In the genomic region with DNA sequence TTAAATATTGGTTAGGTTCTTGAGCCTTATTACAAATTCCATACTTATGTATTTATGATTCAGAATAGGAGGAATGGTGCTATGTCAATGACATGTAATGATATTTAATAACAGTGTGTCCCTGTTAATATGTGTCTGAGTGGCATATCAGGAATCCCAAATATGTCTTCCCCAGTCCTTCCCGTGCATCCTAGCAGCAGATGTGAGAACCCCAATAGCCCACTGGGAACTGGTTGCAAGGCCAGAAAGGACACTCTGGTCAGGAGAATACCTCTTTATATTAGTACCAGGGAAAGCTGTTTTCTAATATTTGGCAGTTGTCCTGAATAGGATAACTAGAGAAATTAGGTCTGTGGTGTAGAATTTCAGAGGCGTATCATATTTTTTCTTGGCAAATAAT, we compare ENCODE assay signal across 23 cellular contexts.
"Had no signal": no experiment of that assay in that cellular context is flagged by ENCODE, and none has a peak within 500 bp of the region (broad histone marks: within the 10 kb centered on the region; RNA-seq: fewer than 3 reads in every experiment).

No MANE protein-coding gene starts in this region.

- H3K27ac ChIP-seq: KMS-11 had no signal

- ATAC-seq: K562, T-cell had no signal

- DNase-seq: Kasumi-1, MV-4-11, NCI-H1048, NCI-H1105 treated with DMSO at 0.1 percent for 48 hours, NCI-H1417 treated with DMSO at 0.1 percent for 48 hours, NCI-H146, NCI-H1694 treated with DMSO at 0.1 percent for 48 hours, NCI-H1930, NCI-H2081, NCI-H2107, NCI-H226, NCI-H446, NCI-H510A, NCI-H524 treated with DMSO at 0.1 percent for 48 hours, NCI-H69, NCI-H774, RPMI8226, SHP77, SK-N-SH, SW 1271, T-cell had no signal
